In genomic region chr12:43210437-43211197, GRCh38 we compare ENCODE assay signal across 8 cellular contexts.
DNase-seq lines count a peak whose midpoint lies in the region; ATAC-seq and TF ChIP-seq lines count a peak whose summit lies in the region.

No MANE protein-coding gene starts in this region.

- DNase-seq in SW480 (ENCODE audit: low spot score): peak; percentile 11
- DNase-seq in ovary: peak in 1 of 5 donors; percentile 18
- no peak for DNase-seq in NCI-H1092 (lab: John Stamatoyannopoulos, UW)
- DNase-seq in NCI-H2081 (lab: John Stamatoyannopoulos, UW): no peak
- DNase-seq in NCI-H510A (lab: John Stamatoyannopoulos, UW): no peak
- DNase-seq in central memory CD4-positive, alpha-beta T cell: no peak

- no peaks in the 10 kb centered on the region for H3K36me3 ChIP-seq in ovary

- no peaks in the 10 kb centered on the region for H3K4me1 ChIP-seq in ovary (ENCODE audit: insufficient read depth)

- no peak for TF ChIP-seq CTCF in ovary (IDR thresholded peaks at IDR 0.05)

- WGBS in ovary, 3 donors: 6 to 16% (median 9%) methylated on average over 6 of the region's 6 CpGs

- TF ChIP-seq EP300 in ovary (IDR thresholded peaks at IDR 0.05): no peak

- H3K27me3 ChIP-seq in ovary: no peaks in the 10 kb centered on the region

- peak; percentile 88 for ATAC-seq in GM19035 (IDR thresholded peaks at IDR 0.05; ENCODE audit: unreplicated experiment)
- ATAC-seq in HG03060 (IDR thresholded peaks at IDR 0.05; ENCODE audit: low read depth, unreplicated experiment): peak; percentile 96

- intact Hi-C loops in ovary (cut with DNase I): no loop called here

- H3K4me3 ChIP-seq in ovary: peak overlapping the region; percentile 14

- H3K9me3 ChIP-seq in ovary: no peaks in the 10 kb centered on the region

- H3K27ac ChIP-seq in ovary: peak overlapping the region in 1 of 2 donors; percentile 35

- TF ChIP-seq POLR2A in ovary (IDR thresholded peaks at IDR 0.05): no peak
